In genomic region chr20:48921168-48921882, GRCh38 we compare ENCODE assay signal across 8 cellular contexts. TPM values are rescaled to one million over a fixed set of nuclear protein-coding genes. Genes with fewer than 3 reads are reported as not detected.
DNase-seq lines count a peak whose midpoint lies in the region; TF ChIP-seq lines count a peak whose summit lies in the region.

Gene ARFGEF2, plus strand, starts transcription at chr20:48921711. Its CDS starts 179 bp downstream, at chr20:48921890.

- H3K9ac ChIP-seq in SK-N-SH = peak within 1 kb of the TSS; percentile 88

- peak within 1 kb of the TSS; percentile 62 to 77 for H3K27ac ChIP-seq in SK-N-SH (ENCODE audit: low read depth in 2 of 2, low read length in 1 of 2)

- no peaks in the 10 kb centered on the region for H3K27me3 ChIP-seq in SK-N-SH (ENCODE audit: insufficient read depth)

- peak within 1 kb of the TSS; percentile 89 for H2AFZ ChIP-seq in SK-N-SH (ENCODE audit: low read depth)

- TF ChIP-seq RAD21 in SK-N-SH (IDR thresholded peaks at IDR 0.05; ENCODE audit: low read length) = no peak

- peak within 1 kb of the TSS; percentile 99 for H3K4me2 ChIP-seq in SK-N-SH

- no peaks in the 10 kb centered on the region for H3K9me3 ChIP-seq in SK-N-SH

- H3K4me3 ChIP-seq in HFF-Myc (replicated peaks; ENCODE audit: low read depth, low read length) (peak within 1 kb of the TSS; percentile 80), NB4 (ENCODE audit: low read depth, low read length) (peak within 1 kb of the TSS; percentile 91), SK-N-SH (ENCODE audit: low read depth in 2 of 2, low read length in 1 of 2) (peak within 1 kb of the TSS; percentile 80 to 92)

- H3K79me2 ChIP-seq in SK-N-SH (ENCODE audit: insufficient read depth) = peaks cover 50% of the 10 kb centered on the region

- CTCF ChIA-PET in SK-N-SH (lab: Yijun Ruan, JAX) = interaction anchor here (1.1 to 2.8 kb wide), 4 partner anchors 15 to 296 kb away, joined by 3 to 12 read pairs (median 4); no protein-coding TSS in a partner anchor

- peaks cover 28% of the 10 kb centered on the region for H4K20me1 ChIP-seq in SK-N-SH (ENCODE audit: insufficient read depth)

- DNase-seq in GM04503 (ENCODE audit: low read depth) (peak; percentile 42), HFF-Myc (ENCODE audit: extremely low read depth, low read depth) (peak; percentile 49), NB4 (ENCODE audit: low read depth) (peak; percentile 95), SK-N-SH (peak; percentile 99), germinal center (ENCODE audit: low spot score) (peak; percentile 95), nucleus accumbens (lab: John Stamatoyannopoulos, UW) (peak; percentile 49 to 96 (median 86)), superior temporal gyrus (ENCODE audit: extremely low spot score) (peak; percentile 94)
- DNase-seq in activated naive CD4-positive, alpha-beta T cell treated with anti-CD3 and anti-CD28 coated beads, Interleukin-2, amount 50 U/mL, for 16 hours = peak; percentile 93

- H3F3A ChIP-seq in SK-N-SH (replicated peaks; ENCODE audit: insufficient read depth) = peaks cover 17% of the 10 kb centered on the region

- peaks cover 9 to 17% of the 10 kb centered on the region in 2 experiments; a peak in 3 of 4 replicates for H3K4me1 ChIP-seq in SK-N-SH (ENCODE audit: control insufficient read depth in 1 of 2, insufficient read depth in 2 of 2, low read depth in 1 of 2, low read length in 1 of 2)

- no peak for TF ChIP-seq EP300 in SK-N-SH (IDR thresholded peaks at IDR 0.05; ENCODE audit: borderline replicate concordance in 1 of 2, low read depth in 1 of 2, low read length in 1 of 2)

- POLR2A ChIA-PET in SK-N-SH (lab: Yijun Ruan, JAX) = interaction anchor here (0.6 kb wide), 1 partner anchor 13 kb away, joined by 4 read pairs; no protein-coding TSS in a partner anchor

- peak; percentile 80 for TF ChIP-seq POLR2A in NB4 (IDR thresholded peaks at IDR 0.05; ENCODE audit: extremely low read depth, insufficient read length)

- H3K36me3 ChIP-seq in SK-N-SH (replicated peaks in 1 of 2; ENCODE audit: control insufficient read depth in 1 of 2, insufficient read depth in 2 of 2, low read length in 1 of 2) = peaks cover 0 to 5% of the 10 kb centered on the region in 2 experiments

- WGBS in SK-N-SH (ENCODE audit: low lambda C conversion rate) = 3% methylated on average over 37 of the region's 70 CpGs

- no peak for TF ChIP-seq CTCF in HFF-Myc (IDR thresholded peaks at IDR 0.05; ENCODE audit: low read depth, low read length, missing control alignments)
- TF ChIP-seq CTCF in NB4 (IDR thresholded peaks at IDR 0.05; ENCODE audit: low read depth, low read length) = no peak
- TF ChIP-seq CTCF in SK-N-SH (IDR thresholded peaks at IDR 0.05) = no peak

- no peaks in the 10 kb centered on the region for H3K9me2 ChIP-seq in SK-N-SH

TF ChIP-seq in SK-N-SH, 30 proteins besides CTCF, POLR2A, EP300 and RAD21 (continues in another document):
- no peak for TF ChIP-seq TEAD4 (IDR thresholded peaks at IDR 0.05; ENCODE audit: borderline replicate concordance, insufficient read depth)
- no peak for TF ChIP-seq FOXJ3 (CRISPR knock-in tag; IDR thresholded peaks at IDR 0.05)
- TF ChIP-seq MXI1 (IDR thresholded peaks at IDR 0.05; ENCODE audit: low read depth, low read length) = peak; percentile 68
- no peak for TF ChIP-seq NRF1 (IDR thresholded peaks at IDR 0.05; ENCODE audit: low read depth, low read length)
- no peak for TF ChIP-seq GABPA (IDR thresholded peaks at IDR 0.05; ENCODE audit: low read depth)
- TF ChIP-seq MAX (IDR thresholded peaks at IDR 0.05; ENCODE audit: low read depth) = peak; percentile 65
- TF ChIP-seq PBX3 (IDR thresholded peaks at IDR 0.05) = no peak
- no peak for TF ChIP-seq FOSL2 (IDR thresholded peaks at IDR 0.05; ENCODE audit: borderline replicate concordance, low read depth)
- TF ChIP-seq TAF1 (IDR thresholded peaks at IDR 0.05; ENCODE audit: borderline replicate concordance, low read depth, low read length) = peak; percentile 85
- TF ChIP-seq ZBTB33 (IDR thresholded peaks at IDR 0.05; ENCODE audit: borderline replicate concordance, low read depth) = no peak
- TF ChIP-seq EZH2phosphoT487 (IDR thresholded peaks at IDR 0.05; ENCODE audit: borderline replicate concordance, low read depth) = no peak
- no peak for TF ChIP-seq TCF12 (IDR thresholded peaks at IDR 0.05)
- TF ChIP-seq JUND (IDR thresholded peaks at IDR 0.05) = no peak
- no peak for TF ChIP-seq SMC3 (IDR thresholded peaks at IDR 0.05; ENCODE audit: low read depth, low read length)
- peak; percentile 96 for TF ChIP-seq USF1 (IDR thresholded peaks at IDR 0.05; ENCODE audit: borderline replicate concordance, low read depth)
- peak; percentile 91 for TF ChIP-seq YY1 (IDR thresholded peaks at IDR 0.05; ENCODE audit: low read depth)
- TF ChIP-seq POLR2AphosphoS5 (IDR thresholded peaks at IDR 0.05; ENCODE audit: low read depth, low read length) = peak; percentile 82
- 0 out of 2 replicates have a peak, but pooled peaks have one; percentile 30 for TF ChIP-seq ELF1 (IDR thresholded peaks at IDR 0.05)
- peak; percentile 24; the same call in 1 of the 2 replicates for TF ChIP-seq SIN3A (IDR thresholded peaks at IDR 0.05; ENCODE audit: borderline replicate concordance, low read depth, low read length)
- TF ChIP-seq IRF3 (IDR thresholded peaks at IDR 0.05; ENCODE audit: low read depth, low read length) = no peak
- no peak for TF ChIP-seq RCOR1 (IDR thresholded peaks at IDR 0.05; ENCODE audit: low read length)
- TF ChIP-seq USF2 (IDR thresholded peaks at IDR 0.05; ENCODE audit: borderline replicate concordance, low read depth, low read length) = peak; percentile 95

RNA-seq across cellular contexts. Expression of gene ARFGEF2, which starts in this region (rescaled TPM):
- polyA plus RNA-seq in SK-N-SH (2012; rRNA removed) = 6.1 and 8.4 TPM in 2 replicates
- polyA plus RNA-seq in SK-N-SH (2012; cell fraction: cytosol; rRNA removed) = 7.1 and 7.9 TPM in 2 replicates
- 8.4 and 16.0 TPM in 2 replicates for polyA plus RNA-seq in SK-N-SH (2012; cell fraction: nucleus; rRNA removed)

Comparison
In these comparisons a context has a peak if more than half of its experiments do, and no peak if none do; other contexts are left out.
1. Peak in every context shown above with its lines: DNase-seq, H3K4me3 ChIP-seq and H3K27ac ChIP-seq.
2. DNase-seq: peak in every context shown above with its lines; median percentile 99 in SK-N-SH; 95 in NB4; 95 in germinal center; 94 in superior temporal gyrus; 93 in activated naive CD4-positive, alpha-beta T cell treated with anti-CD3 and anti-CD28 coated beads, Interleukin-2, amount 50 U/mL, for 16 hours; 86 in nucleus accumbens; 49 in HFF-Myc; 42 in GM04503.